Comparison of ENCODE assay signal across 19 cellular contexts in the genomic region with DNA sequence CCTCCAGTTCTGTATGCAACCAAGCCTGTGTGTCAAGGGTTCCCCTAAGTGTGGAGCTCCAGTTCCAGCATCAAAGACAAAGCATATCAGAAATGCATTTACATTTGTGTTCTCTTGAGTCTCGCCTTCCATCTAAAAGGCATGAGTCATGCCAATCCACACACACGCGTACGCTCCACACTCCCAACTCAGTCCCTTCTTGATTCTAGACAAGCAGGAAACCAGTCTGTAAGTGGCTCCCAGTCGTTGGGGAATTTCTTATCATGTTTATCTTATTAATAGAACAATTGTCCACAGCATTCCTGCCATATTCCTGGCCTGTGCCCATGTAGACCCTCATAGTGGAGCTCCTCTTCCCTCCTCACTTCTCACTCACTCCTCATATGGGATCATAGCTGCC.
DNase-seq lines count a peak whose midpoint lies in the region; ATAC-seq and TF ChIP-seq lines count a peak whose summit lies in the region.
"Had no signal": no experiment of that assay in that cellular context is flagged by ENCODE, and none has a peak within 500 bp of the region (broad histone marks: within the 10 kb centered on the region; RNA-seq: fewer than 3 reads in every experiment).

No MANE protein-coding gene starts in this region.

- POLR2A ChIA-PET in A673 (lab: Charles Lee; ENCODE audit: low non-redundant PET), result no interaction called here

- no peak overlapping the region for H3K27ac ChIP-seq in left lung
- H3K27ac ChIP-seq in foreskin keratinocyte, result no peak overlapping the region
- H3K27ac ChIP-seq in A673 (ENCODE audit: low read depth, low read length, poor library complexity, severe bottlenecking), result no peak overlapping the region
- no peak overlapping the region for H3K27ac ChIP-seq in GM23338 (ENCODE audit: low read depth)

- intact Hi-C loops in left lung (cut with DNase I), result no loop called here
- intact Hi-C loops in A673 (cut with micrococcal nuclease; ENCODE audit: unreplicated experiment), result no loop called here

- no peak for TF ChIP-seq CTCF in choroid plexus epithelial cell (conservative IDR thresholded peaks at IDR 0.05; ENCODE audit: low read depth, low read length)
- no peak for TF ChIP-seq CTCF in left lung (IDR thresholded peaks at IDR 0.05)
- no peak for TF ChIP-seq CTCF in foreskin keratinocyte (conservative IDR thresholded peaks at IDR 0.05)
- no peak for TF ChIP-seq CTCF in A673 (conservative IDR thresholded peaks at IDR 0.05; ENCODE audit: low read depth, low read length)
- no peak for TF ChIP-seq CTCF in GM23338 (conservative IDR thresholded peaks at IDR 0.05; ENCODE audit: low read depth in 2 of 2)

- H3K36me3 ChIP-seq in left lung, result no peaks in the 10 kb centered on the region
- no peaks in the 10 kb centered on the region for H3K36me3 ChIP-seq in A673 (ENCODE audit: insufficient read depth, low read length, poor library complexity, severe bottlenecking)
- no peaks in the 10 kb centered on the region for H3K36me3 ChIP-seq in GM23338 (ENCODE audit: insufficient read depth)
- H3K36me3 ChIP-seq: BE2C, HAP-1 had no signal

- no peaks in the 10 kb centered on the region; the same call in 1 of the 2 replicates for H4K20me1 ChIP-seq in GM23338 (replicated peaks; ENCODE audit: insufficient read depth)

- H2AFZ ChIP-seq in GM23338, result no peak overlapping the region

- DNase-seq in Daoy (ENCODE audit: low read depth), result peak; percentile 27
- peak; percentile 28 for DNase-seq in RPMI7951 (ENCODE audit: low read depth)
- peak; percentile 23 for DNase-seq in choroid plexus epithelial cell (ENCODE audit: low read depth)
- DNase-seq in left lung, result no peak
- no peak for DNase-seq in foreskin keratinocyte
- DNase-seq in COLO668 (lab: John Stamatoyannopoulos, UW; ENCODE audit: unreplicated experiment), result no peak
- no peak for DNase-seq in A673 (ENCODE audit: low spot score)
- no peak for DNase-seq in GM23338 (ENCODE audit: low spot score)
- DNase-seq: ACHN; BE2C; C1 segment of cervical spinal cord; Caco-2; CD4-positive, CD25-positive, alpha-beta regulatory T cell; CD8-positive, alpha-beta memory T cell; DMS153; DND-41; GOT3; KG1 had no signal

- no peak overlapping the region; the same call in 1 of the 2 replicates for H3K27ac Mint-ChIP-seq in GM23338
- H3K27ac Mint-ChIP-seq: CD4-positive, CD25-positive, alpha-beta regulatory T cell had no signal

- no peak overlapping the region for H3K4me2 ChIP-seq in GM23338

- BruUV-seq in A673 (replicated peaks; lab: Mats Ljungman, UMichigan), result no TSS peak

- peak; percentile 72 for ATAC-seq in left lung
- no peak for ATAC-seq in foreskin keratinocyte
- ATAC-seq in GM23338, result no peak

- H3K79me2 ChIP-seq in GM23338 (replicated peaks; ENCODE audit: insufficient read depth), result no peaks in the 10 kb centered on the region

- H3K4me3 ChIP-seq in choroid plexus epithelial cell (ENCODE audit: low read depth, low read length) (no peak overlapping the region), left lung (no peak overlapping the region), A673 (ENCODE audit: low read depth, low read length, poor library complexity, severe bottlenecking) (no peak overlapping the region), GM23338 (no peak overlapping the region)
- H3K4me3 ChIP-seq: HAP-1 had no signal

- no peaks in the 10 kb centered on the region for H3K9me2 ChIP-seq in GM23338 (ENCODE audit: insufficient read depth)

- CTCF ChIA-PET in A673 (lab: Charles Lee), result no interaction called here

- H3K27me3 ChIP-seq in left lung (no peaks in the 10 kb centered on the region), foreskin keratinocyte (no peaks in the 10 kb centered on the region), A673 (replicated peaks; ENCODE audit: insufficient read depth, low read depth, low read length, poor library complexity) (peaks cover 15% of the 10 kb centered on the region), GM23338 (ENCODE audit: insufficient read depth) (no peaks in the 10 kb centered on the region)
- H3K27me3 ChIP-seq: BE2C had no signal

- no peaks in the 10 kb centered on the region; the same call in 2 of the 3 replicates for H3K4me1 Mint-ChIP-seq in GM23338
- H3K4me1 Mint-ChIP-seq: CD4-positive, CD25-positive, alpha-beta regulatory T cell; CD8-positive, alpha-beta memory T cell had no signal

- H3K9me3 Mint-ChIP-seq in GM23338, result no peaks in the 10 kb centered on the region
- H3K9me3 Mint-ChIP-seq: CD4-positive, CD25-positive, alpha-beta regulatory T cell; CD8-positive, alpha-beta memory T cell had no signal

- no peaks in the 10 kb centered on the region for H3K36me3 Mint-ChIP-seq in GM23338 (ENCODE audit: low read depth)
- H3K36me3 Mint-ChIP-seq: CD4-positive, CD25-positive, alpha-beta regulatory T cell; CD8-positive, alpha-beta memory T cell had no signal

- H3K9me3 ChIP-seq in left lung (no peaks in the 10 kb centered on the region), A673 (ENCODE audit: low read depth, low read length, poor library complexity, severe bottlenecking) (no peaks in the 10 kb centered on the region)
- H3K9me3 ChIP-seq: BE2C, Caco-2, HAP-1 had no signal

- no peaks in the 10 kb centered on the region for H3F3A ChIP-seq in GM23338 (replicated peaks; ENCODE audit: low read depth)

- H3K4me3 Mint-ChIP-seq in GM23338, result no peak overlapping the region
- H3K4me3 Mint-ChIP-seq: CD4-positive, CD25-positive, alpha-beta regulatory T cell; CD8-positive, alpha-beta memory T cell had no signal

- H3K4me1 ChIP-seq in left lung (no peaks in the 10 kb centered on the region), foreskin keratinocyte (no peaks in the 10 kb centered on the region), A673 (ENCODE audit: insufficient read depth, low read length, poor library complexity, severe bottlenecking) (no peaks in the 10 kb centered on the region), GM23338 (ENCODE audit: insufficient read depth) (no peaks in the 10 kb centered on the region)
- H3K4me1 ChIP-seq: BE2C, Caco-2, HAP-1 had no signal

- no peaks in the 10 kb centered on the region for H3K27me3 Mint-ChIP-seq in GM23338 (ENCODE audit: insufficient read depth, low read depth, poor library complexity)

TF ChIP-seq in GM23338, 12 proteins besides CTCF, POLR2A, EP300 and RAD21 (continues in another document):
- TF ChIP-seq, protein P1, sequence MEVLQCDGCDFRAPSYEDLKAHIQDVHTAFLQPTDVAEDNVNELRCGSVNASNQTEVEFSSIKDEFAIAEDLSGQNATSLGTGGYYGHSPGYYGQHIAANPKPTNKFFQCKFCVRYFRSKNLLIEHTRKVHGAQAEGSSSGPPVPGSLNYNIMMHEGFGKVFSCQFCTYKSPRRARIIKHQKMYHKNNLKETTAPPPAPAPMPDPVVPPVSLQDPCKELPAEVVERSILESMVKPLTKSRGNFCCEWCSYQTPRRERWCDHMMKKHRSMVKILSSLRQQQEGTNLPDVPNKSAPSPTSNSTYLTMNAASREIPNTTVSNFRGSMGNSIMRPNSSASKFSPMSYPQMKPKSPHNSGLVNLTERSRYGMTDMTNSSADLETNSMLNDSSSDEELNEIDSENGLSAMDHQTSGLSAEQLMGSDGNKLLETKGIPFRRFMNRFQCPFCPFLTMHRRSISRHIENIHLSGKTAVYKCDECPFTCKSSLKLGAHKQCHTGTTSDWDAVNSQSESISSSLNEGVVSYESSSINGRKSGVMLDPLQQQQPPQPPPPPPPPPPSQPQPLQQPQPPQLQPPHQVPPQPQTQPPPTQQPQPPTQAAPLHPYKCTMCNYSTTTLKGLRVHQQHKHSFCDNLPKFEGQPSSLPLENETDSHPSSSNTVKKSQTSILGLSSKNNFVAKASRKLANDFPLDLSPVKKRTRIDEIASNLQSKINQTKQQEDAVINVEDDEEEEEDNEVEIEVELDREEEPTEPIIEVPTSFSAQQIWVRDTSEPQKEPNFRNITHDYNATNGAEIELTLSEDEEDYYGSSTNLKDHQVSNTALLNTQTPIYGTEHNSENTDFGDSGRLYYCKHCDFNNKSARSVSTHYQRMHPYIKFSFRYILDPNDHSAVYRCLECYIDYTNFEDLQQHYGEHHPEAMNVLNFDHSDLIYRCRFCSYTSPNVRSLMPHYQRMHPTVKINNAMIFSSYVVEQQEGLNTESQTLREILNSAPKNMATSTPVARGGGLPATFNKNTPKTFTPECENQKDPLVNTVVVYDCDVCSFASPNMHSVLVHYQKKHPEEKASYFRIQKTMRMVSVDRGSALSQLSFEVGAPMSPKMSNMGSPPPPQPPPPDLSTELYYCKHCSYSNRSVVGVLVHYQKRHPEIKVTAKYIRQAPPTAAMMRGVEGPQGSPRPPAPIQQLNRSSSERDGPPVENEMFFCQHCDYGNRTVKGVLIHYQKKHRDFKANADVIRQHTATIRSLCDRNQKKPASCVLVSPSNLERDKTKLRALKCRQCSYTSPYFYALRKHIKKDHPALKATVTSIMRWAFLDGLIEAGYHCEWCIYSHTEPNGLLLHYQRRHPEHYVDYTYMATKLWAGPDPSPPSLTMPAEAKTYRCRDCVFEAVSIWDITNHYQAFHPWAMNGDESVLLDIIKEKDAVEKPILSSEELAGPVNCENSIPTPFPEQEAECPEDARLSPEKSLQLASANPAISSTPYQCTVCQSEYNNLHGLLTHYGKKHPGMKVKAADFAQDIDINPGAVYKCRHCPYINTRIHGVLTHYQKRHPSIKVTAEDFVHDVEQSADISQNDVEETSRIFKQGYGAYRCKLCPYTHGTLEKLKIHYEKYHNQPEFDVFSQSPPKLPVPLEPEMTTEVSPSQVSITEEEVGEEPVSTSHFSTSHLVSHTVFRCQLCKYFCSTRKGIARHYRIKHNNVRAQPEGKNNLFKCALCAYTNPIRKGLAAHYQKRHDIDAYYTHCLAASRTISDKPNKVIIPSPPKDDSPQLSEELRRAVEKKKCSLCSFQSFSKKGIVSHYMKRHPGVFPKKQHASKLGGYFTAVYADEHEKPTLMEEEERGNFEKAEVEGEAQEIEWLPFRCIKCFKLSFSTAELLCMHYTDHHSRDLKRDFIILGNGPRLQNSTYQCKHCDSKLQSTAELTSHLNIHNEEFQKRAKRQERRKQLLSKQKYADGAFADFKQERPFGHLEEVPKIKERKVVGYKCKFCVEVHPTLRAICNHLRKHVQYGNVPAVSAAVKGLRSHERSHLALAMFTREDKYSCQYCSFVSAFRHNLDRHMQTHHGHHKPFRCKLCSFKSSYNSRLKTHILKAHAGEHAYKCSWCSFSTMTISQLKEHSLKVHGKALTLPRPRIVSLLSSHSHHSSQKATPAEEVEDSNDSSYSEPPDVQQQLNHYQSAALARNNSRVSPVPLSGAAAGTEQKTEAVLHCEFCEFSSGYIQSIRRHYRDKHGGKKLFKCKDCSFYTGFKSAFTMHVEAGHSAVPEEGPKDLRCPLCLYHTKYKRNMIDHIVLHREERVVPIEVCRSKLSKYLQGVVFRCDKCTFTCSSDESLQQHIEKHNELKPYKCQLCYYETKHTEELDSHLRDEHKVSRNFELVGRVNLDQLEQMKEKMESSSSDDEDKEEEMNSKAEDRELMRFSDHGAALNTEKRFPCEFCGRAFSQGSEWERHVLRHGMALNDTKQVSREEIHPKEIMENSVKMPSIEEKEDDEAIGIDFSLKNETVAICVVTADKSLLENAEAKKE (CRISPR knock-in tag; IDR thresholded peaks at IDR 0.05), result no peak

Comparison
In these comparisons a context has a peak if more than half of its experiments do, and no peak if none do; other contexts are left out.
1. DNase-seq: peak in Daoy (single experiment), RPMI7951 (single experiment) and choroid plexus epithelial cell (single experiment); none in left lung (0 of 2), foreskin keratinocyte (0 of 2), COLO668 (single experiment), A673 (single experiment) and GM23338 (single experiment).